Comparison of ENCODE assay signal across 15 cellular contexts in the genomic region with DNA sequence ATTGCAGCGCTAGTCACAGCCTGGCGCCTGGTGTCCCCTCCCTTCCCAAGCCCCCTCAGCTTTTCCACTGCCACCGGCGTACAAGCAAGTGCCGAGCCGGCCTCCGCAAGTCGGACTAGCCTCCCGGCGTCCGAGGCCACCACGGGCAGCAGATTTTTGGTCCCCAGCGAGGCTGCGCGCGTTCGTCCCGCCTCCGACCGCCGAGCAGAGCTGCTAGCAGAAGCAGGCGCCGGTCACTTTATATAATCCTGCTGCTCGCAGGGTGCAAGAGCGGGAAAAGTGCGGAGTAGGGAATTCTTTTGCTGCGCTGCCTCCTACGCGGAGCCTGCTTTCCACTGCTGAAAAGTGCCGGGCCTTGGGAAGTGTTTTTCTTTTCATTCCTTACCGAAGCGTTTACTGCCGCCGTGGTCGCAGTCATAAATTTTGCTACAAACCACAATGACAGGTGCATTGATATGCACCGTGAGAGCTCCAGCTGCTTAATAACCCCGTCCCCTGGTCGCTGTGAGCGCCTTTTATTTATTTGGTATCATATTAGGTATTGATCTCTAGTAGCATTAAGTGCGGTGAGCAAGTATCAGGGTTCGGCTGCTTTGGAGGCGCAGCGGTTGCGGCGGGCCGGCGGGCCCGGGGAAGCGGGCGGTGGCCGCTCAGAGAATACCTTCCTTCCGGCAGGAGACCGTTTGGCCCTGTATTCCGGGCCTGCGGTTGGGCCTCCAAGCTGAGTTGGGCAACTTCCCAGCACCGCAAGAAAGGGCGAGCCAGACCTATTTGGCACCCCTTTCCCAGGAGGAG. TPM values are rescaled to one million over a fixed set of nuclear protein-coding genes. Genes with fewer than 3 reads are reported as not detected.
DNase-seq lines count a peak whose midpoint lies in the region; ATAC-seq, FAIRE-seq and TF ChIP-seq lines count a peak whose summit lies in the region.
"Had no signal": no experiment of that assay in that cellular context is flagged by ENCODE, and none has a peak within 500 bp of the region (broad histone marks: within the 10 kb centered on the region; RNA-seq: fewer than 3 reads in every experiment).

No MANE protein-coding gene starts in this region.

- H3K9ac ChIP-seq in HepG2 (ENCODE audit: insufficient read depth, low read depth, low read length): no peak overlapping the region

- H3K36me3 Mint-ChIP-seq in MCF 10A (ENCODE audit: insufficient read depth, unreplicated experiment): no peaks in the 10 kb centered on the region
- H3K36me3 Mint-ChIP-seq in T-helper 2 cell treated with Interferon-gamma antibody and Interleukin-4, amounts not matched to agents 5 μg/mL and 100 μg/mL, for 36 hours (ENCODE audit: low read depth): no peaks in the 10 kb centered on the region

- WGBS in HepG2 (ENCODE audit: low lambda C conversion rate): 58% methylated on average over 56 of the region's 57 CpGs
- 3% methylated on average over 35 of the region's 57 CpGs for WGBS in right lobe of liver (ENCODE audit: insufficient coverage, low coverage, low lambda C conversion rate, missing lambda C conversion rate)

- peaks cover 8% of the 10 kb centered on the region for H3K9me3 Mint-ChIP-seq in MCF 10A (ENCODE audit: unreplicated experiment)
- H3K9me3 Mint-ChIP-seq in T-helper 2 cell treated with Interferon-gamma antibody and Interleukin-4, amounts not matched to agents 5 μg/mL and 100 μg/mL, for 36 hours: peaks cover 7% of the 10 kb centered on the region
- H3K9me3 Mint-ChIP-seq: stimulated activated effector memory CD8-positive, alpha-beta T cell treated with anti-CD3 and anti-CD28 coated beads, Interleukin-12 subunit alpha, Interleukin-12 subunit beta, amount 100 ng/mL, for 72 hours had no signal

- no peak overlapping the region for H3K27ac ChIP-seq in HepG2 (ENCODE audit: extremely low read length, insufficient read depth, low read length)
- H3K27ac ChIP-seq in right lobe of liver: no peak overlapping the region

- no peak overlapping the region for H3K4me2 ChIP-seq in HepG2 (ENCODE audit: low read depth, low read length)

- no peak overlapping the region for H2AFZ ChIP-seq in HepG2 (ENCODE audit: low read length)

- CTCF ChIA-PET in HepG2 (lab: Yijun Ruan, JAX; ENCODE audit: low intra/inter-chr PET ratio, low total read pairs): no interaction called here
- CTCF ChIA-PET in MCF 10A (lab: Yijun Ruan, JAX): interaction anchor here (0.6 to 0.9 kb wide), 2 partner anchors 24 to 27 kb away, joined by 3 to 5 read pairs; no protein-coding TSS in a partner anchor

- POLR2A ChIA-PET in HepG2 (lab: Yijun Ruan, JAX): no interaction called here
- POLR2A ChIA-PET in MCF 10A (lab: Yijun Ruan, JAX): interaction anchor here (0.7 kb wide), 1 partner anchor 296 kb away, joined by 5 read pairs; no protein-coding TSS in a partner anchor

- FAIRE-seq in HepG2 (lab: Jason Lieb, UNC): no peak
- FAIRE-seq in H54 (lab: Jason Lieb, UNC): no peak
- FAIRE-seq: bronchial epithelial cell, endometrium had no signal

- no peak for TF ChIP-seq CTCF in HepG2 (CRISPR knock-in tag; IDR thresholded peaks at IDR 0.05)
- TF ChIP-seq CTCF in right lobe of liver (IDR thresholded peaks at IDR 0.05): no peak
- no peak for TF ChIP-seq CTCF in MCF 10A (IDR thresholded peaks at IDR 0.05; ENCODE audit: unreplicated experiment)

- H3K4me1 ChIP-seq in HepG2 (ENCODE audit: insufficient read depth, low read length): peaks cover 35% of the 10 kb centered on the region
- peaks cover 0 to 6% (median 0%) of the 10 kb centered on the region in 4 donors for H3K4me1 ChIP-seq in right lobe of liver

- no peak for TF ChIP-seq EP300 in HepG2 (IDR thresholded peaks at IDR 0.05; ENCODE audit: low read depth in 2 of 2, low read length in 2 of 2)
- no peak for TF ChIP-seq EP300 in HepG2 (CRISPR knock-in tag; IDR thresholded peaks at IDR 0.05; ENCODE audit: borderline replicate concordance)

- ATAC-seq in HepG2 (no peak), right lobe of liver (no peak)
- ATAC-seq: SK-N-SH treated with all-trans-retinoic acid at 6 μM for 48 hours; stimulated activated effector memory CD8-positive, alpha-beta T cell treated with anti-CD3 and anti-CD28 coated beads, Interleukin-12 subunit alpha, Interleukin-12 subunit beta, amount 100 ng/mL, for 72 hours had no signal

- H3K4me3 ChIP-seq in HepG2 (replicated peaks in 1 of 3; ENCODE audit: insufficient read depth in 1 of 3, low read depth in 2 of 3, low read length in 3 of 3) (no peak overlapping the region; a peak in 1 of 6 replicates), right lobe of liver (no peak overlapping the region)
- H3K4me3 ChIP-seq: lung had no signal

- H3K27me3 Mint-ChIP-seq in MCF 10A (ENCODE audit: insufficient read depth, unreplicated experiment): no peaks in the 10 kb centered on the region
- peaks cover 83% of the 10 kb centered on the region for H3K27me3 Mint-ChIP-seq in T-helper 2 cell treated with Interferon-gamma antibody and Interleukin-4, amounts not matched to agents 5 μg/mL and 100 μg/mL, for 36 hours (ENCODE audit: low read depth)

- BruUV-seq in HepG2 (replicated peaks; lab: Mats Ljungman, UMichigan) (no TSS peak), MCF 10A (replicated peaks; lab: Mats Ljungman, UMichigan) (no TSS peak)

- in situ Hi-C loops in HepG2 (cut with HindIII; ENCODE audit: extremely low pct_ligation_motif_present, low pct_unique_long_range_greater_than_20kb): no loop called here

- peaks cover 18 to 89% of the 10 kb centered on the region in 2 experiments for H3K27me3 ChIP-seq in HepG2 (ENCODE audit: control insufficient read depth in 1 of 2, insufficient read depth in 2 of 2, low read length in 2 of 2)
- peaks cover 10 to 62% of the 10 kb centered on the region in 2 donors for H3K27me3 ChIP-seq in right lobe of liver

- H3K79me2 ChIP-seq in HepG2 (ENCODE audit: insufficient read depth, low read length): no peaks in the 10 kb centered on the region

- TF ChIP-seq RAD21 in HepG2 (CRISPR knock-in tag; IDR thresholded peaks at IDR 0.05): no peak

- H3K4me1 Mint-ChIP-seq in MCF 10A (ENCODE audit: insufficient read depth, unreplicated experiment): no peaks in the 10 kb centered on the region
- no peaks in the 10 kb centered on the region for H3K4me1 Mint-ChIP-seq in T-helper 2 cell treated with Interferon-gamma antibody and Interleukin-4, amounts not matched to agents 5 μg/mL and 100 μg/mL, for 36 hours (ENCODE audit: low read depth)

- H3K36me3 ChIP-seq in HepG2 (replicated peaks in 1 of 2; ENCODE audit: control insufficient read depth in 1 of 2, insufficient read depth in 2 of 2, low read length in 2 of 2) (no peaks in the 10 kb centered on the region), right lobe of liver (no peaks in the 10 kb centered on the region)

- DNase-seq in HepG2 (ENCODE audit: low spot score) (no peak), right lobe of liver (no peak), left kidney (ENCODE audit: low read depth, low spot score) (peak; percentile 96), H54 (ENCODE audit: insufficient read length, low spot score) (no peak), MCF 10A (ENCODE audit: unreplicated experiment) (no peak)
- no peak for DNase-seq in T-helper 2 cell treated with Interferon-gamma antibody and Interleukin-4, amounts not matched to agents 5 μg/mL and 100 μg/mL, for 36 hours (ENCODE audit: low spot score)
- DNase-seq: activated CD4-positive, alpha-beta T cell treated with anti-CD3 and anti-CD28 coated beads for 1 hour; activated effector memory CD4-positive, alpha-beta T cell treated with Interleukin-2 at 50 U/mL for 16 hours; head of caudate nucleus; stimulated activated CD4-positive, alpha-beta T cell treated with anti-CD3 and anti-CD28 coated beads, Interleukin-2, amount 100 ng/mL, for 24 hours had no signal

- no peak overlapping the region for H3K4me3 Mint-ChIP-seq in MCF 10A (ENCODE audit: unreplicated experiment)
- no peak overlapping the region for H3K4me3 Mint-ChIP-seq in T-helper 2 cell treated with Interferon-gamma antibody and Interleukin-4, amounts not matched to agents 5 μg/mL and 100 μg/mL, for 36 hours
- H3K4me3 Mint-ChIP-seq: stimulated activated effector memory CD8-positive, alpha-beta T cell treated with anti-CD3 and anti-CD28 coated beads, Interleukin-12 subunit alpha, Interleukin-12 subunit beta, amount 100 ng/mL, for 72 hours had no signal

- TF ChIP-seq POLR2A in HepG2 (IDR thresholded peaks at IDR 0.05; ENCODE audit: insufficient read depth in 1 of 2, low read depth in 2 of 2, low read length in 2 of 2) (no peak), right lobe of liver (IDR thresholded peaks at IDR 0.05) (no peak), H54 (IDR thresholded peaks at IDR 0.05; ENCODE audit: low read depth, low read length) (no peak)

- H3K27ac Mint-ChIP-seq in MCF 10A (ENCODE audit: low read depth, unreplicated experiment): no peak overlapping the region
- H3K27ac Mint-ChIP-seq in T-helper 2 cell treated with Interferon-gamma antibody and Interleukin-4, amounts not matched to agents 5 μg/mL and 100 μg/mL, for 36 hours: no peak overlapping the region
- H3K27ac Mint-ChIP-seq: stimulated activated effector memory CD8-positive, alpha-beta T cell treated with anti-CD3 and anti-CD28 coated beads, Interleukin-12 subunit alpha, Interleukin-12 subunit beta, amount 100 ng/mL, for 72 hours had no signal

- intact Hi-C loops in HepG2 (cut with micrococcal nuclease; ENCODE audit: unreplicated experiment): no loop called here
- intact Hi-C loops in right lobe of liver (cut with DNase I): no loop called here
- intact Hi-C loops in MCF 10A (cut with micrococcal nuclease): no loop called here

- no peaks in the 10 kb centered on the region for H4K20me1 ChIP-seq in HepG2 (ENCODE audit: insufficient read depth, low read length)

- H3K9me3 ChIP-seq in HepG2 (ENCODE audit: low read length): no peaks in the 10 kb centered on the region
- H3K9me3 ChIP-seq in right lobe of liver: no peaks in the 10 kb centered on the region

RNA-seq across cellular contexts. Expression of gene HOXD3, which starts 7.9 kb away (rescaled TPM):
- 0.08 and 0.09 TPM in 2 replicates for total RNA-seq in HepG2 (2016; rRNA removed; fragmentation: Illumina TruSeq; extraction: Trizol)
- not detected in 2 replicates for total RNA-seq in HepG2 (2016; cell fraction: cytosol; rRNA removed; fragmentation: Illumina TruSeq; extraction: Trizol; ENCODE audit: low read depth)
- 0.04 TPM in 1 of 2 replicates, not detected in the other for total RNA-seq in HepG2 (2016; cell fraction: insoluble cytoplasmic fraction; rRNA removed; fragmentation: Illumina TruSeq; extraction: Trizol)
- total RNA-seq in HepG2 (2016; cell fraction: membrane; rRNA removed; fragmentation: Illumina TruSeq; extraction: Trizol): 0.06 and 0.14 TPM in 2 replicates
- 0.19 TPM in 1 of 2 replicates, not detected in the other for total RNA-seq in HepG2 (2016; cell fraction: nucleus; rRNA removed; fragmentation: Illumina TruSeq; extraction: Trizol)
- polyA plus RNA-seq in HepG2 (2011; rRNA removed): 0.05 TPM in 1 of 2 replicates, not detected in the other
- polyA plus RNA-seq in HepG2 (2011; cell fraction: cytosol; rRNA removed): not detected in 2 replicates
- polyA plus RNA-seq in HepG2 (2011; cell fraction: nucleus; rRNA removed): 0.07 TPM in 1 of 2 replicates, not detected in the other
- 0.09 TPM in 1 of 2 replicates, not detected in the other for polyA plus RNA-seq in HepG2 (2012)
- not detected in 2 replicates for polyA plus RNA-seq in HepG2 (2016; cell fraction: cytosol; fragmentation: Illumina TruSeq; extraction: Trizol; ENCODE audit: low read depth)
- polyA plus RNA-seq in HepG2 (2016; cell fraction: insoluble cytoplasmic fraction; fragmentation: Illumina TruSeq; extraction: Trizol; ENCODE audit: low read depth): 0.28 TPM in 1 of 2 replicates, not detected in the other
- 0.07 TPM in 1 of 2 replicates, not detected in the other for polyA plus RNA-seq in HepG2 (2016; cell fraction: membrane; fragmentation: Illumina TruSeq; extraction: Trizol; ENCODE audit: low read depth)
- polyA plus RNA-seq in HepG2 (2016; cell fraction: nucleus; fragmentation: Illumina TruSeq; extraction: Trizol; ENCODE audit: insufficient read depth, low read depth): not detected in 2 replicates
- not detected in 2 replicates for polyA minus RNA-seq in HepG2 (2011; rRNA and poly(A)+ RNA removed; ENCODE audit: low replicate concordance)
- not detected in 2 replicates for polyA minus RNA-seq in HepG2 (2011; cell fraction: cytosol; rRNA and poly(A)+ RNA removed)
- polyA minus RNA-seq in HepG2 (2011; cell fraction: nucleus; rRNA and poly(A)+ RNA removed): not detected in 2 replicates
- total RNA-seq in right lobe of liver: not detected
- not detected in 2 replicates for total RNA-seq in MCF 10A (2022)
- total RNA-seq: bronchial epithelial cell had no signal

RNA-seq across cellular contexts. Expression of gene HOXD4, which starts 13.7 kb away (rescaled TPM):
- 0.31 TPM in 1 of 2 replicates, not detected in the other for total RNA-seq in HepG2 (2016; rRNA removed; fragmentation: Illumina TruSeq; extraction: Trizol)
- total RNA-seq in HepG2 (2016; cell fraction: cytosol; rRNA removed; fragmentation: Illumina TruSeq; extraction: Trizol; ENCODE audit: low read depth): not detected in 2 replicates
- total RNA-seq in HepG2 (2016; cell fraction: insoluble cytoplasmic fraction; rRNA removed; fragmentation: Illumina TruSeq; extraction: Trizol): 0.19 TPM in 1 of 2 replicates, not detected in the other
- 0.12 TPM in 1 of 2 replicates, not detected in the other for total RNA-seq in HepG2 (2016; cell fraction: membrane; rRNA removed; fragmentation: Illumina TruSeq; extraction: Trizol)
- 0.34 TPM in 1 of 2 replicates, not detected in the other for total RNA-seq in HepG2 (2016; cell fraction: nucleus; rRNA removed; fragmentation: Illumina TruSeq; extraction: Trizol)
- polyA plus RNA-seq in HepG2 (2011; rRNA removed): not detected in 2 replicates
- polyA plus RNA-seq in HepG2 (2011; cell fraction: cytosol; rRNA removed): not detected in 2 replicates
- not detected in 2 replicates for polyA plus RNA-seq in HepG2 (2011; cell fraction: nucleus; rRNA removed)
- not detected in 2 replicates for polyA plus RNA-seq in HepG2 (2012)
- polyA plus RNA-seq in HepG2 (2016; cell fraction: cytosol; fragmentation: Illumina TruSeq; extraction: Trizol; ENCODE audit: low read depth): 0.15 TPM in 1 of 2 replicates, not detected in the other
- not detected in 2 replicates for polyA plus RNA-seq in HepG2 (2016; cell fraction: insoluble cytoplasmic fraction; fragmentation: Illumina TruSeq; extraction: Trizol; ENCODE audit: low read depth)
- polyA plus RNA-seq in HepG2 (2016; cell fraction: membrane; fragmentation: Illumina TruSeq; extraction: Trizol; ENCODE audit: low read depth): 0.10 and 0.17 TPM in 2 replicates
- 0.43 and 1.4 TPM in 2 replicates for polyA plus RNA-seq in HepG2 (2016; cell fraction: nucleus; fragmentation: Illumina TruSeq; extraction: Trizol; ENCODE audit: insufficient read depth, low read depth)
- not detected in 2 replicates for polyA minus RNA-seq in HepG2 (2011; rRNA and poly(A)+ RNA removed; ENCODE audit: low replicate concordance)
- polyA minus RNA-seq in HepG2 (2011; cell fraction: cytosol; rRNA and poly(A)+ RNA removed): not detected in 2 replicates
- not detected in 2 replicates for polyA minus RNA-seq in HepG2 (2011; cell fraction: nucleus; rRNA and poly(A)+ RNA removed)
- total RNA-seq in right lobe of liver: not detected
- total RNA-seq in MCF 10A (2022): not detected in 2 replicates
- total RNA-seq: bronchial epithelial cell had no signal

RNA-seq across cellular contexts. Expression of gene HOXD1, which starts 23.5 kb away (rescaled TPM):
- total RNA-seq in HepG2 (2016; rRNA removed; fragmentation: Illumina TruSeq; extraction: Trizol): 10.0 and 10.4 TPM in 2 replicates
- total RNA-seq in HepG2 (2016; cell fraction: cytosol; rRNA removed; fragmentation: Illumina TruSeq; extraction: Trizol; ENCODE audit: low read depth): 3.9 and 5.5 TPM in 2 replicates
- 9.0 and 10.0 TPM in 2 replicates for total RNA-seq in HepG2 (2016; cell fraction: insoluble cytoplasmic fraction; rRNA removed; fragmentation: Illumina TruSeq; extraction: Trizol)
- 12.1 and 12.7 TPM in 2 replicates for total RNA-seq in HepG2 (2016; cell fraction: membrane; rRNA removed; fragmentation: Illumina TruSeq; extraction: Trizol)
- 9.0 and 9.2 TPM in 2 replicates for total RNA-seq in HepG2 (2016; cell fraction: nucleus; rRNA removed; fragmentation: Illumina TruSeq; extraction: Trizol)
- polyA plus RNA-seq in HepG2 (2011; rRNA removed): 11.4 and 22.3 TPM in 2 replicates
- 11.0 and 19.4 TPM in 2 replicates for polyA plus RNA-seq in HepG2 (2011; cell fraction: cytosol; rRNA removed)
- polyA plus RNA-seq in HepG2 (2011; cell fraction: nucleus; rRNA removed): 25.8 and 48.1 TPM in 2 replicates
- polyA plus RNA-seq in HepG2 (2012): 4.8 and 6.2 TPM in 2 replicates
- polyA plus RNA-seq in HepG2 (2016; cell fraction: cytosol; fragmentation: Illumina TruSeq; extraction: Trizol; ENCODE audit: low read depth): 6.7 and 8.7 TPM in 2 replicates
- 20.9 and 25.0 TPM in 2 replicates for polyA plus RNA-seq in HepG2 (2016; cell fraction: insoluble cytoplasmic fraction; fragmentation: Illumina TruSeq; extraction: Trizol; ENCODE audit: low read depth)
- polyA plus RNA-seq in HepG2 (2016; cell fraction: membrane; fragmentation: Illumina TruSeq; extraction: Trizol; ENCODE audit: low read depth): 17.7 and 19.0 TPM in 2 replicates
- polyA plus RNA-seq in HepG2 (2016; cell fraction: nucleus; fragmentation: Illumina TruSeq; extraction: Trizol; ENCODE audit: insufficient read depth, low read depth): 28.7 and 32.9 TPM in 2 replicates
- polyA minus RNA-seq in HepG2 (2011; rRNA and poly(A)+ RNA removed; ENCODE audit: low replicate concordance): 9.8 TPM in 1 of 2 replicates, not detected in the other
- polyA minus RNA-seq in HepG2 (2011; cell fraction: cytosol; rRNA and poly(A)+ RNA removed): 7.5 and 12.1 TPM in 2 replicates
- 6.0 and 15.7 TPM in 2 replicates for polyA minus RNA-seq in HepG2 (2011; cell fraction: nucleus; rRNA and poly(A)+ RNA removed)
- not detected for total RNA-seq in right lobe of liver
- total RNA-seq in MCF 10A (2022): not detected in 2 replicates
- total RNA-seq: bronchial epithelial cell had no signal

RNA-seq across cellular contexts. Expression of gene HOXD8, which starts 35.5 kb away (rescaled TPM):
- not detected in 2 replicates for total RNA-seq in HepG2 (2016; rRNA removed; fragmentation: Illumina TruSeq; extraction: Trizol)
- total RNA-seq in HepG2 (2016; cell fraction: cytosol; rRNA removed; fragmentation: Illumina TruSeq; extraction: Trizol; ENCODE audit: low read depth): not detected in 2 replicates
- total RNA-seq in HepG2 (2016; cell fraction: insoluble cytoplasmic fraction; rRNA removed; fragmentation: Illumina TruSeq; extraction: Trizol): not detected in 2 replicates
- not detected in 2 replicates for total RNA-seq in HepG2 (2016; cell fraction: membrane; rRNA removed; fragmentation: Illumina TruSeq; extraction: Trizol)
- total RNA-seq in HepG2 (2016; cell fraction: nucleus; rRNA removed; fragmentation: Illumina TruSeq; extraction: Trizol): not detected in 2 replicates
- polyA plus RNA-seq in HepG2 (2011; rRNA removed): not detected in 2 replicates
- polyA plus RNA-seq in HepG2 (2011; cell fraction: cytosol; rRNA removed): not detected in 2 replicates
- polyA plus RNA-seq in HepG2 (2011; cell fraction: nucleus; rRNA removed): not detected in 2 replicates
- polyA plus RNA-seq in HepG2 (2012): not detected in 2 replicates
- not detected in 2 replicates for polyA plus RNA-seq in HepG2 (2016; cell fraction: cytosol; fragmentation: Illumina TruSeq; extraction: Trizol; ENCODE audit: low read depth)
- not detected in 2 replicates for polyA plus RNA-seq in HepG2 (2016; cell fraction: insoluble cytoplasmic fraction; fragmentation: Illumina TruSeq; extraction: Trizol; ENCODE audit: low read depth)
- polyA plus RNA-seq in HepG2 (2016; cell fraction: membrane; fragmentation: Illumina TruSeq; extraction: Trizol; ENCODE audit: low read depth): not detected in 2 replicates
- not detected in 2 replicates for polyA plus RNA-seq in HepG2 (2016; cell fraction: nucleus; fragmentation: Illumina TruSeq; extraction: Trizol; ENCODE audit: insufficient read depth, low read depth)
- not detected in 2 replicates for polyA minus RNA-seq in HepG2 (2011; rRNA and poly(A)+ RNA removed; ENCODE audit: low replicate concordance)
- polyA minus RNA-seq in HepG2 (2011; cell fraction: cytosol; rRNA and poly(A)+ RNA removed): not detected in 2 replicates
- not detected in 2 replicates for polyA minus RNA-seq in HepG2 (2011; cell fraction: nucleus; rRNA and poly(A)+ RNA removed)
- total RNA-seq in right lobe of liver: under 1 TPM in 1 of 6 experiments, not detected in 5; 0.74 TPM
- total RNA-seq in MCF 10A (2022): not detected in 2 replicates
- total RNA-seq: bronchial epithelial cell had no signal

RNA-seq across cellular contexts. Expression of gene HOXD9, which starts 42.5 kb away (rescaled TPM):
- total RNA-seq in HepG2 (2016; rRNA removed; fragmentation: Illumina TruSeq; extraction: Trizol) (not detected in 2 replicates), right lobe of liver (under 1 TPM in 1 of 6 experiments, not detected in 5; 0.25 TPM), MCF 10A (2022) (not detected in 2 replicates)
- total RNA-seq in HepG2 (2016; cell fraction: cytosol; rRNA removed; fragmentation: Illumina TruSeq; extraction: Trizol; ENCODE audit: low read depth): not detected in 2 replicates
- total RNA-seq in HepG2 (2016; cell fraction: insoluble cytoplasmic fraction; rRNA removed; fragmentation: Illumina TruSeq; extraction: Trizol): not detected in 2 replicates
- total RNA-seq in HepG2 (2016; cell fraction: membrane; rRNA removed; fragmentation: Illumina TruSeq; extraction: Trizol): not detected in 2 replicates
- not detected in 2 replicates for total RNA-seq in HepG2 (2016; cell fraction: nucleus; rRNA removed; fragmentation: Illumina TruSeq; extraction: Trizol)
- not detected in 2 replicates for polyA plus RNA-seq in HepG2 (2011; rRNA removed)
- not detected in 2 replicates for polyA plus RNA-seq in HepG2 (2011; cell fraction: cytosol; rRNA removed)
- polyA plus RNA-seq in HepG2 (2011; cell fraction: nucleus; rRNA removed): not detected in 2 replicates
- not detected in 2 replicates for polyA plus RNA-seq in HepG2 (2012)
- not detected in 2 replicates for polyA plus RNA-seq in HepG2 (2016; cell fraction: cytosol; fragmentation: Illumina TruSeq; extraction: Trizol; ENCODE audit: low read depth)
- polyA plus RNA-seq in HepG2 (2016; cell fraction: insoluble cytoplasmic fraction; fragmentation: Illumina TruSeq; extraction: Trizol; ENCODE audit: low read depth): not detected in 2 replicates
- polyA plus RNA-seq in HepG2 (2016; cell fraction: membrane; fragmentation: Illumina TruSeq; extraction: Trizol; ENCODE audit: low read depth): not detected in 2 replicates
- not detected in 2 replicates for polyA plus RNA-seq in HepG2 (2016; cell fraction: nucleus; fragmentation: Illumina TruSeq; extraction: Trizol; ENCODE audit: insufficient read depth, low read depth)
- 0.61 TPM in 1 of 2 replicates, not detected in the other for polyA minus RNA-seq in HepG2 (2011; rRNA and poly(A)+ RNA removed; ENCODE audit: low replicate concordance)
- polyA minus RNA-seq in HepG2 (2011; cell fraction: cytosol; rRNA and poly(A)+ RNA removed): not detected in 2 replicates
- not detected in 2 replicates for polyA minus RNA-seq in HepG2 (2011; cell fraction: nucleus; rRNA and poly(A)+ RNA removed)
- total RNA-seq: bronchial epithelial cell had no signal
